In genomic region chr15:65533057-65533752, GRCh38 we compare ENCODE assay signal across 11 cellular contexts.
DNase-seq lines count a peak whose midpoint lies in the region; ATAC-seq lines count a peak whose summit lies in the region.
"Had no signal": no experiment of that assay in that cellular context is flagged by ENCODE, and none has a peak within 500 bp of the region (broad histone marks: within the 10 kb centered on the region; RNA-seq: fewer than 3 reads in every experiment).

No MANE protein-coding gene starts in this region.

- H3K36me3 ChIP-seq in BLaER1 treated with 17β-estradiol and CSF1 and Interleukin-3, amounts not matched to agents 10 nM and 100 nM, result peaks cover 3 to 48% (median 38%) of the 10 kb centered on the region in 11 experiments; a peak in 20 of 22 replicates
- H3K36me3 ChIP-seq in HUES48 (ENCODE audit: control insufficient read depth, insufficient read depth, low read length) (peaks cover 11% of the 10 kb centered on the region), adipocyte (ENCODE audit: control insufficient read depth, insufficient read depth, low read length, severe bottlenecking) (no peaks in the 10 kb centered on the region)

- peak; percentile 19 for DNase-seq in adipocyte (ENCODE audit: low read depth)
- DNase-seq in memory B cell (ENCODE audit: low spot score in 2 of 2), result no peak
- no peak for DNase-seq in stimulated activated effector memory CD8-positive, alpha-beta T cell treated with anti-CD3 and anti-CD28 coated beads, Interleukin-12 subunit alpha, Interleukin-12 subunit beta, amount 100 ng/mL, for 72 hours (ENCODE audit: low spot score in 2 of 2)
- no peak for DNase-seq in NCI-H146 treated with DMSO at 0.1 percent for 48 hours (lab: John Stamatoyannopoulos, UW; ENCODE audit: unreplicated experiment)
- DNase-seq in NCI-H774 (lab: John Stamatoyannopoulos, UW), result no peak
- DNase-seq: effector CD8-positive, alpha-beta T cell; NCI-H146; SK-N-SH had no signal

- no peaks in the 10 kb centered on the region for H3K27me3 ChIP-seq in BLaER1 treated with 17β-estradiol and CSF1 and Interleukin-3, amounts not matched to agents 10 nM and 100 nM
- H3K27me3 ChIP-seq in HUES48 (ENCODE audit: control insufficient read depth, insufficient read depth, low read length) (no peaks in the 10 kb centered on the region), adipocyte (replicated peaks; ENCODE audit: control insufficient read depth, insufficient read depth, low read length) (no peaks in the 10 kb centered on the region)

- peaks cover 10 to 70% (median 63%) of the 10 kb centered on the region in 11 experiments; a peak in 18 of 22 replicates for H4K20me1 ChIP-seq in BLaER1 treated with 17β-estradiol and CSF1 and Interleukin-3, amounts not matched to agents 10 nM and 100 nM

- no peaks in the 10 kb centered on the region for H3K9me3 Mint-ChIP-seq in memory B cell
- no peaks in the 10 kb centered on the region for H3K9me3 Mint-ChIP-seq in stimulated activated effector memory CD8-positive, alpha-beta T cell treated with anti-CD3 and anti-CD28 coated beads, Interleukin-12 subunit alpha, Interleukin-12 subunit beta, amount 100 ng/mL, for 72 hours

- H3K4me3 Mint-ChIP-seq in memory B cell, result no peak overlapping the region
- H3K4me3 Mint-ChIP-seq in stimulated activated effector memory CD8-positive, alpha-beta T cell treated with anti-CD3 and anti-CD28 coated beads, Interleukin-12 subunit alpha, Interleukin-12 subunit beta, amount 100 ng/mL, for 72 hours, result no peak overlapping the region

- H3K27me3 Mint-ChIP-seq in memory B cell, result no peaks in the 10 kb centered on the region

- H3K4me1 Mint-ChIP-seq in memory B cell, result peaks cover 25% of the 10 kb centered on the region
- H3K4me1 Mint-ChIP-seq in stimulated activated effector memory CD8-positive, alpha-beta T cell treated with anti-CD3 and anti-CD28 coated beads, Interleukin-12 subunit alpha, Interleukin-12 subunit beta, amount 100 ng/mL, for 72 hours, result peaks cover 36% of the 10 kb centered on the region

- peak overlapping the region; percentile 8 to 96 (median 88); a peak in 16 of 22 replicates for H3K4me2 ChIP-seq in BLaER1 treated with 17β-estradiol and CSF1 and Interleukin-3, amounts not matched to agents 10 nM and 100 nM

- ATAC-seq in memory B cell (ENCODE audit: low read depth), result no peak
- ATAC-seq in HG03045 (IDR thresholded peaks at IDR 0.05; ENCODE audit: unreplicated experiment), result no peak
- no peak for ATAC-seq in stimulated activated effector memory CD8-positive, alpha-beta T cell treated with anti-CD3 and anti-CD28 coated beads, Interleukin-12 subunit alpha, Interleukin-12 subunit beta, amount 100 ng/mL, for 72 hours

- H3K9me3 ChIP-seq in BLaER1 treated with 17β-estradiol and CSF1 and Interleukin-3, amounts not matched to agents 10 nM and 100 nM (replicated peaks in 1 of 11), result peaks cover 0 to 15% (median 0%) of the 10 kb centered on the region in 11 experiments; a peak in 4 of 22 replicates
- H3K9me3 ChIP-seq in HUES48 (ENCODE audit: control insufficient read depth, insufficient read depth, low read length) (no peaks in the 10 kb centered on the region), adipocyte (ENCODE audit: control insufficient read depth, low read length) (no peaks in the 10 kb centered on the region)
- H3K9me3 ChIP-seq: SK-N-SH had no signal

- H3K27ac Mint-ChIP-seq in memory B cell, result peak overlapping the region; percentile 5
- H3K27ac Mint-ChIP-seq in stimulated activated effector memory CD8-positive, alpha-beta T cell treated with anti-CD3 and anti-CD28 coated beads, Interleukin-12 subunit alpha, Interleukin-12 subunit beta, amount 100 ng/mL, for 72 hours, result no peak overlapping the region

- H3K4me1 ChIP-seq in BLaER1 treated with 17β-estradiol and CSF1 and Interleukin-3, amounts not matched to agents 10 nM and 100 nM, result peaks cover 21 to 33% (median 28%) of the 10 kb centered on the region in 10 experiments
- peaks cover 18% of the 10 kb centered on the region for H3K4me1 ChIP-seq in HUES48 (ENCODE audit: control insufficient read depth, insufficient read depth, low read length)
- peaks cover 15% of the 10 kb centered on the region for H3K4me1 ChIP-seq in adipocyte (ENCODE audit: control insufficient read depth, insufficient read depth, low read length)

- no peak overlapping the region for H3K4me3 ChIP-seq in BLaER1 treated with 17β-estradiol and CSF1 and Interleukin-3, amounts not matched to agents 10 nM and 100 nM
- H3K4me3 ChIP-seq in HUES48 (ENCODE audit: low read depth, low read length), result no peak overlapping the region; the same call in 1 of the 2 replicates
- H3K4me3 ChIP-seq in adipocyte (ENCODE audit: low read length), result no peak overlapping the region

- H3K36me3 Mint-ChIP-seq in memory B cell, result no peaks in the 10 kb centered on the region
- peaks cover 14% of the 10 kb centered on the region for H3K36me3 Mint-ChIP-seq in stimulated activated effector memory CD8-positive, alpha-beta T cell treated with anti-CD3 and anti-CD28 coated beads, Interleukin-12 subunit alpha, Interleukin-12 subunit beta, amount 100 ng/mL, for 72 hours

- H3K9ac ChIP-seq in BLaER1 treated with 17β-estradiol and CSF1 and Interleukin-3, amounts not matched to agents 10 nM and 100 nM, result peak overlapping the region in 1 of 11 experiments; percentile 3; a peak in 1 of 22 replicates
- H3K9ac ChIP-seq in HUES48 (ENCODE audit: low read depth, low read length) (no peak overlapping the region), adipocyte (ENCODE audit: low read length) (no peak overlapping the region)
- H3K9ac ChIP-seq: SK-N-SH had no signal

- H3K27ac ChIP-seq in BLaER1 treated with 17β-estradiol and CSF1 and Interleukin-3, amounts not matched to agents 10 nM and 100 nM, result no peak overlapping the region
- H3K27ac ChIP-seq in HUES48 (ENCODE audit: low read depth, low read length), result peak overlapping the region; percentile 56
